In the genomic region with DNA sequence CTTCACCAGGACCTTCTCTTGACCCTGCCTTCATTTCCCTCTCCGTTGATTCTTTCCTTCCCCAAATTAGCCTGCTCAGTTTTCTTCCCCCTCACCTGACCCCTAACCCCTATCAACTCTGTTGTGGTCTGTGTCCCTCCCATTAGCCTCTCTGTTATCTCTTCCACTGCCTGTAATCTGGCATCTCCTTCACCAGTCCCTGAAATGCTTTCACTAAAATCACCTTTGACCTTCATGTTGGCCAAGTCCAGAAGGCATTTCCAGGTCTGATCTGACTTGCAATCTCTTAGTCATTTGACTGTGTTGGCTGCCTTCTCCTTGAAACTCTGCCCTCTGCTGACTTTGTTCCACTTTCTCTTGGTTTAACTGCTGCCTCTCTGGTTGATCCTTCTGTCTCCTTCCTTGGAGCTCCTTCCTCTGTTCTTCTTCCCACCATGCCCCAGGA, we compare ENCODE assay signal across 8 cellular contexts. TPM values are rescaled to one million over a fixed set of nuclear protein-coding genes. Genes with fewer than 3 reads are reported as not detected.
DNase-seq lines count a peak whose midpoint lies in the region; ATAC-seq and TF ChIP-seq lines count a peak whose summit lies in the region.

No MANE protein-coding gene starts in this region.

- TF ChIP-seq CTCF in body of pancreas (IDR thresholded peaks at IDR 0.05): peak in 4 of 7 experiments; percentile 38 to 55 (median 50)

- peak; percentile 48 for DNase-seq in stimulated activated CD4-positive, alpha-beta T cell treated with anti-CD3 and anti-CD28 coated beads, Interleukin-15, amount 100 ng/mL, for 24 hours
- no peak for DNase-seq in stimulated activated CD4-positive, alpha-beta T cell treated with anti-CD3 and anti-CD28 coated beads, Interleukin-4, amount 100 ng/mL, for 1 hour
- peak; percentile 44 to 79 for DNase-seq in NOMO-1 (lab: John Stamatoyannopoulos, UW; ENCODE audit: unreplicated experiment in 2 of 2)
- DNase-seq in body of pancreas: peak; percentile 41 to 65 (median 56)
- DNase-seq in kidney tubule cell (ENCODE audit: low spot score): peak; percentile 58
- DNase-seq in stromal cell of bone marrow (ENCODE audit: low read depth): peak; percentile 51
- DNase-seq in hippocampal formation (lab: John Stamatoyannopoulos, UW): no peak
- DNase-seq in NCI-H2081 (lab: John Stamatoyannopoulos, UW): no peak

- peak overlapping the region; percentile 57 to 84 (median 76) for H3K27ac ChIP-seq in body of pancreas

- ATAC-seq in body of pancreas: peak; percentile 65

- no peak for TF ChIP-seq POLR2A in body of pancreas (IDR thresholded peaks at IDR 0.05)

- H3K4me1 ChIP-seq in body of pancreas: peaks cover 39% of the 10 kb centered on the region

- H3K36me3 ChIP-seq in body of pancreas (replicated peaks in 1 of 2; ENCODE audit: insufficient read depth in 1 of 2, low read depth in 2 of 2): no peaks in the 10 kb centered on the region

- WGBS in body of pancreas, 2 donors: 5 to 6% methylated on average over 1 of the region's 1 CpG

- H3K27me3 ChIP-seq in body of pancreas: no peaks in the 10 kb centered on the region

- intact Hi-C loops in body of pancreas (cut with DNase I): no loop called here

- no peak overlapping the region for H3K4me3 ChIP-seq in body of pancreas

- H3K9me3 ChIP-seq in body of pancreas: no peaks in the 10 kb centered on the region

RNA-seq across cellular contexts. Expression of gene ATP8B2, which starts 28.2 kb away (rescaled TPM):
- total RNA-seq in body of pancreas: 10 to 100 TPM; 10.9 to 16.3 TPM

RNA-seq across cellular contexts. Expression of gene AQP10, which starts 32.6 kb away (rescaled TPM):
- under 1 TPM in 1 of 2 donors, not detected in 1; 0.26 TPM for total RNA-seq in body of pancreas

RNA-seq across cellular contexts. Expression of gene IL6R, which starts 51.7 kb away (rescaled TPM):
- total RNA-seq in body of pancreas: 10 to 100 TPM in 1 of 2 donors, 1 to 10 TPM in 1; 5.9 to 13.5 TPM

Comparison
In these comparisons a context has a peak if more than half of its experiments do, and no peak if none do; other contexts are left out.
1. DNase-seq: peak in stimulated activated CD4-positive, alpha-beta T cell treated with anti-CD3 and anti-CD28 coated beads, Interleukin-15, amount 100 ng/mL, for 24 hours (single experiment), NOMO-1 (2 of 2), body of pancreas (4 of 4), kidney tubule cell (single experiment) and stromal cell of bone marrow (single experiment); none in stimulated activated CD4-positive, alpha-beta T cell treated with anti-CD3 and anti-CD28 coated beads, Interleukin-4, amount 100 ng/mL, for 1 hour (single experiment), hippocampal formation (0 of 2) and NCI-H2081 (0 of 2).